Comparison of ENCODE assay signal across 8 cellular contexts in genomic region chr11:96338910-96339703, GRCh38. TPM values are rescaled to one million over a fixed set of nuclear protein-coding genes. Genes with fewer than 3 reads are reported as not detected.
DNase-seq lines count a peak whose midpoint lies in the region; ATAC-seq, FAIRE-seq and TF ChIP-seq lines count a peak whose summit lies in the region.

No MANE protein-coding gene starts in this region.

- no peak overlapping the region for H3K9ac ChIP-seq in H9 (ENCODE audit: extremely low read depth, insufficient read length, low read length)

- no peak overlapping the region for H3K14ac ChIP-seq in H9 (ENCODE audit: insufficient read depth, low read length)

- H2BK12ac ChIP-seq in H9 (ENCODE audit: insufficient read length, low read depth, low read length), result no peak overlapping the region

- no peak overlapping the region for H4K5ac ChIP-seq in H9 (ENCODE audit: insufficient read length, low read depth, low read length)

- no peak overlapping the region for H2AFZ ChIP-seq in H9 (ENCODE audit: low read length)

- no peak overlapping the region for H2AK5ac ChIP-seq in H9 (ENCODE audit: insufficient read length, low read length)

- no peak overlapping the region for H2BK20ac ChIP-seq in H9 (ENCODE audit: low read depth, low read length, poor library complexity, severe bottlenecking)

- no peak overlapping the region for H3T11ph ChIP-seq in H9 (ENCODE audit: low read length)

- peaks cover 2% of the 10 kb centered on the region; the same call in 1 of the 2 replicates for H3K79me2 ChIP-seq in H9 (ENCODE audit: insufficient read depth, low read length)

- H3K4me3 Mint-ChIP-seq in H9, result no peak overlapping the region
- peak overlapping the region; percentile 44 for H3K4me3 Mint-ChIP-seq in progenitor cell of endocrine pancreas (ENCODE audit: low read depth)

- no peak overlapping the region for H2BK15ac ChIP-seq in H9 (ENCODE audit: low read depth, low read length)

- intact Hi-C loops in Right ventricle myocardium superior (cut with DNase I), result no loop called here

- no peaks in the 10 kb centered on the region for H4K20me1 ChIP-seq in H9 (ENCODE audit: control insufficient read depth, insufficient read depth, insufficient read length)

- H2BK5ac ChIP-seq in H9 (ENCODE audit: insufficient read length, low read length), result no peak overlapping the region

- H4K8ac ChIP-seq in H9 (replicated peaks; ENCODE audit: insufficient read length, low read depth, low read length), result no peak overlapping the region

- H3K56ac ChIP-seq in H9 (ENCODE audit: insufficient read length, low read depth, low read length), result no peak overlapping the region

- FAIRE-seq in GM12891 (lab: Jason Lieb, UNC), result peak; percentile 79

- no peak overlapping the region for H3K4ac ChIP-seq in H9 (ENCODE audit: low read depth, low read length)

- TF ChIP-seq POLR2A in GM12891 (IDR thresholded peaks at IDR 0.05; ENCODE audit: low read depth, low read length), result no peak

- peaks cover 75 to 76% of the 10 kb centered on the region in 2 experiments for H3K4me1 Mint-ChIP-seq in H9
- H3K4me1 Mint-ChIP-seq in progenitor cell of endocrine pancreas (ENCODE audit: low read depth), result peaks cover 58% of the 10 kb centered on the region

- peaks cover 4% of the 10 kb centered on the region for H3K27me3 Mint-ChIP-seq in H9 (ENCODE audit: low read depth)
- no peaks in the 10 kb centered on the region for H3K27me3 Mint-ChIP-seq in progenitor cell of endocrine pancreas

- H3K27me3 ChIP-seq in H9 (ENCODE audit: insufficient read depth, low read length), result no peaks in the 10 kb centered on the region

- peak; percentile 48 for ATAC-seq in Right ventricle myocardium superior (ENCODE audit: poor library complexity)

- no CpG with 5 or more reads among the region's 13 CpGs for WGBS in H9 (ENCODE audit: extremely low coverage, insufficient read length, low lambda C conversion rate)

- no peaks in the 10 kb centered on the region for H3K9me3 Mint-ChIP-seq in H9
- no peaks in the 10 kb centered on the region for H3K9me3 Mint-ChIP-seq in progenitor cell of endocrine pancreas (ENCODE audit: low read depth)

- H3K27ac Mint-ChIP-seq in H9, result peak overlapping the region in 1 of 3 experiments; percentile 47; a peak in 2 of 7 replicates
- H3K27ac Mint-ChIP-seq in progenitor cell of endocrine pancreas, result no peak overlapping the region

- peaks cover 0 to 3% (median 0%) of the 10 kb centered on the region in 3 experiments; a peak in 2 of 7 replicates for H3K36me3 Mint-ChIP-seq in H9 (ENCODE audit: insufficient read depth in 1 of 3, low read depth in 3 of 3)
- H3K36me3 Mint-ChIP-seq in progenitor cell of endocrine pancreas (ENCODE audit: insufficient read depth), result peaks cover 5% of the 10 kb centered on the region

- no peak overlapping the region for H2BK120ac ChIP-seq in H9 (ENCODE audit: low read depth, low read length, poor library complexity, severe bottlenecking)

- no peak for DNase-seq in GM12891 (ENCODE audit: insufficient read length, low spot score)
- peak; percentile 36 for DNase-seq in H9
- peak; percentile 66 for DNase-seq in NAMALWA (ENCODE audit: low spot score)
- peak; percentile 42 for DNase-seq in activated naive CD4-positive, alpha-beta T cell treated with Interleukin-2 at 50 U/mL for 16 hours
- peak; percentile 55 for DNase-seq in Right ventricle myocardium superior
- no peak for DNase-seq in progenitor cell of endocrine pancreas (ENCODE audit: low spot score, unreplicated experiment)
- DNase-seq in iPS-NIHi7 (ENCODE audit: extremely low spot score), result no peak
- no peak for DNase-seq in NCI-H187 treated with DMSO at 0.1 percent for 48 hours (lab: John Stamatoyannopoulos, UW)

- H3K23ac ChIP-seq in H9 (ENCODE audit: insufficient read length, low read depth, low read length), result no peak overlapping the region

- no peak overlapping the region for H4K91ac ChIP-seq in H9 (ENCODE audit: insufficient read length, low read depth, low read length)

- H3K9me3 ChIP-seq in H9 (ENCODE audit: control insufficient read depth, low read depth, low read length), result no peaks in the 10 kb centered on the region

- H3K4me2 ChIP-seq in H9 (ENCODE audit: insufficient read depth, insufficient read length, low read length), result no peak overlapping the region

- TF ChIP-seq CTCF in H9 (conservative IDR thresholded peaks at IDR 0.05) (no peak), progenitor cell of endocrine pancreas (IDR thresholded peaks at IDR 0.05; ENCODE audit: unreplicated experiment) (no peak)

- H3K4me1 ChIP-seq in H9 (ENCODE audit: insufficient read depth, low read length), result peaks cover 18% of the 10 kb centered on the region

- no peaks in the 10 kb centered on the region for H3K79me1 ChIP-seq in H9 (ENCODE audit: insufficient read depth, low read depth, low read length, poor library complexity, severe bottlenecking)

- H3K27ac ChIP-seq in H9 (ENCODE audit: insufficient read length, low read depth, low read length), result no peak overlapping the region

- H3K18ac ChIP-seq in H9 (ENCODE audit: insufficient read length, low read depth, low read length), result no peak overlapping the region

- peaks cover 15% of the 10 kb centered on the region for H3K23me2 ChIP-seq in H9 (ENCODE audit: insufficient read length, low read depth, low read length, poor library complexity, severe bottlenecking)

TF ChIP-seq in GM12891, 5 proteins besides CTCF, POLR2A, EP300 and RAD21:
- no peak for TF ChIP-seq POLR2AphosphoS5 (IDR thresholded peaks at IDR 0.05; ENCODE audit: low read depth, low read length)
- peak; percentile 92 for TF ChIP-seq SPI1 (IDR thresholded peaks at IDR 0.05; ENCODE audit: low read depth, low read length)
- no peak for TF ChIP-seq TAF1 (IDR thresholded peaks at IDR 0.05; ENCODE audit: low read depth, low read length)
- TF ChIP-seq POU2F2 (IDR thresholded peaks at IDR 0.05; ENCODE audit: low read depth, low read length), result no peak
- no peak for TF ChIP-seq PAX5 (IDR thresholded peaks at IDR 0.05; ENCODE audit: insufficient read depth, low read length, severe bottlenecking)
TF ChIP-seq in GM12891: peak in this region for 1.

RNA-seq across cellular contexts. Expression of gene MAML2, which starts 3.9 kb away (rescaled TPM):
- polyA plus RNA-seq in GM12891 (2012; ENCODE audit: low read depth, missing spikeins), result 4.5 TPM
- total RNA-seq in H9 (2021) (2.7 TPM in 2 replicates), Right ventricle myocardium superior (4.5 TPM), progenitor cell of endocrine pancreas (17.6 and 18.8 TPM in 2 replicates)

RNA-seq across cellular contexts. Expression of gene CCDC82, which starts 50.6 kb away (rescaled TPM):
- 18.9 TPM for polyA plus RNA-seq in GM12891 (2012; ENCODE audit: low read depth, missing spikeins)
- total RNA-seq in H9 (2021) (14.7 and 17.4 TPM in 2 replicates), Right ventricle myocardium superior (12.7 TPM), progenitor cell of endocrine pancreas (25.9 and 26.3 TPM in 2 replicates)

RNA-seq across cellular contexts. Expression of gene JRKL, which starts 50.7 kb away (rescaled TPM):
- polyA plus RNA-seq in GM12891 (2012; ENCODE audit: low read depth, missing spikeins), result 3.8 TPM
- total RNA-seq in H9 (2021) (3.0 and 3.6 TPM in 2 replicates), Right ventricle myocardium superior (6.5 TPM), progenitor cell of endocrine pancreas (10.6 TPM in 2 replicates)

Comparison
In these comparisons a context has a peak if more than half of its experiments do, and no peak if none do; other contexts are left out.
1. DNase-seq: peak in H9 (single experiment), NAMALWA (single experiment), activated naive CD4-positive, alpha-beta T cell treated with Interleukin-2 at 50 U/mL for 16 hours (single experiment) and Right ventricle myocardium superior (single experiment); none in GM12891 (single experiment), progenitor cell of endocrine pancreas (single experiment), iPS-NIHi7 (single experiment) and NCI-H187 treated with DMSO at 0.1 percent for 48 hours (single experiment).